ENCODE assay signal across 19 cellular contexts in the genomic region with DNA sequence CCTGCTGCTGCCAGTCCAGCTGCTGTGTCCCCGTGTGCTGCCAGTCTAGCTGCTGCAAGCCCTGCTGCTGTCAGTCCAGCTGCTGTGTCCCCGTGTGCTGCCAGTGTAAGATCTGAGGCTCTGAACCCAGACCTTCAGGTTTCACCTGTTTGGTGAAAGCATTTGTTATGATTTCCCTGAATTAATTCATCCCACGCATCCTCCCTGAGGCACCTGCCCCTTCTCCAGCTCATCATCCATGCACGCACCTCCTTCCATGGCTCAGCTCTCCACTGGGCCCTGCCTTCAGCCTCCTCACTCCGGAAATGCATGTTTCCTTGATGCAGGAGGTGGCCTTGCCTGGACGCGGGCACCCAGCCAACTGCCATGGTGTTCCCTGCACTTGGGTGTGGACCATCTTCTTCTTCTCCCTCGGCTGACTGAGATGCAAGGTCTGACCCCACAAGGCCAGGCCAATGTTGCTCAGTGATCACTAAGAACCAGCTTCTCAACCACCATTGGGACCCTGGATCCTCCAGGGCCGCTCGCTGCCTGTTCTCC. TPM values are rescaled to one million over a fixed set of nuclear protein-coding genes. Genes with fewer than 3 reads are reported as not detected.
DNase-seq lines count a peak whose midpoint lies in the region; ATAC-seq and TF ChIP-seq lines count a peak whose summit lies in the region.
"Had no signal": no experiment of that assay in that cellular context is flagged by ENCODE, and none has a peak within 500 bp of the region (broad histone marks: within the 10 kb centered on the region; RNA-seq: fewer than 3 reads in every experiment).

No MANE protein-coding gene starts in this region.

- H3K9ac ChIP-seq in BLaER1 treated with 17β-estradiol and CSF1 and Interleukin-3, amounts not matched to agents 10 nM and 100 nM: no peak overlapping the region
- H3K9ac ChIP-seq in parathyroid adenoma: no peak overlapping the region
- H3K9ac ChIP-seq: KMS-11 had no signal

- no peak overlapping the region for H3K27ac Mint-ChIP-seq in effector memory CD8-positive, alpha-beta T cell
- H3K27ac Mint-ChIP-seq: CD4-positive, alpha-beta T cell; HFFc6 had no signal

- H2AFZ ChIP-seq in parathyroid adenoma: peak overlapping the region; percentile 38

- H3K4me2 ChIP-seq in BLaER1 treated with 17β-estradiol and CSF1 and Interleukin-3, amounts not matched to agents 10 nM and 100 nM: peak overlapping the region in 9 of 11 experiments; percentile 7 to 57 (median 40); a peak in 16 of 22 replicates
- no peak overlapping the region for H3K4me2 ChIP-seq in parathyroid adenoma (ENCODE audit: low read length)
- H3K4me2 ChIP-seq: KMS-11 had no signal

- no peaks in the 10 kb centered on the region for H3K36me3 Mint-ChIP-seq in effector memory CD8-positive, alpha-beta T cell (ENCODE audit: insufficient read depth)
- no peaks in the 10 kb centered on the region for H3K36me3 Mint-ChIP-seq in activated T-cell treated with anti-CD3 and anti-CD28 coated beads, Interleukin-2, amount 50 U/mL, for 4 hours (ENCODE audit: insufficient read depth)

- no peak overlapping the region for H3K4me3 Mint-ChIP-seq in effector memory CD8-positive, alpha-beta T cell
- H3K4me3 Mint-ChIP-seq in activated T-cell treated with anti-CD3 and anti-CD28 coated beads, Interleukin-2, amount 50 U/mL, for 4 hours: no peak overlapping the region
- H3K4me3 Mint-ChIP-seq: CD4-positive, alpha-beta T cell; HFFc6 had no signal

- no peaks in the 10 kb centered on the region for H3K9me3 Mint-ChIP-seq in effector memory CD8-positive, alpha-beta T cell
- H3K9me3 Mint-ChIP-seq in activated T-cell treated with anti-CD3 and anti-CD28 coated beads, Interleukin-2, amount 50 U/mL, for 4 hours: no peaks in the 10 kb centered on the region
- H3K9me3 Mint-ChIP-seq: CD4-positive, alpha-beta T cell; HFFc6 had no signal

- no peak for TF ChIP-seq CTCF in epithelial cell of esophagus (IDR thresholded peaks at IDR 0.05; ENCODE audit: insufficient read depth, low read depth, low read length, missing control alignments)
- no peak for TF ChIP-seq CTCF in parathyroid adenoma (IDR thresholded peaks at IDR 0.05)

- peaks cover 10 to 21% (median 15%) of the 10 kb centered on the region in 10 experiments; a peak in 19 of 20 replicates for H3K4me1 ChIP-seq in BLaER1 treated with 17β-estradiol and CSF1 and Interleukin-3, amounts not matched to agents 10 nM and 100 nM
- H3K4me1 ChIP-seq in parathyroid adenoma: no peaks in the 10 kb centered on the region

- no peak overlapping the region for H3K27ac ChIP-seq in BLaER1 treated with 17β-estradiol and CSF1 and Interleukin-3, amounts not matched to agents 10 nM and 100 nM
- peak overlapping the region; percentile 2 for H3K27ac ChIP-seq in parathyroid adenoma
- H3K27ac ChIP-seq: KMS-11 had no signal

- H3K4me3 ChIP-seq in BLaER1 treated with 17β-estradiol and CSF1 and Interleukin-3, amounts not matched to agents 10 nM and 100 nM: no peak overlapping the region
- H3K4me3 ChIP-seq in H7 (ENCODE audit: insufficient read depth, low read depth, low read length) (no peak overlapping the region), epithelial cell of esophagus (ENCODE audit: low read length) (no peak overlapping the region), parathyroid adenoma (ENCODE audit: low read depth, low read length) (no peak overlapping the region)

- DNase-seq in H7 (peak; percentile 20), epithelial cell of esophagus (ENCODE audit: low read depth) (peak; percentile 80), dedifferentiated amniotic fluid mesenchymal stem cell (ENCODE audit: extremely low spot score) (no peak)
- no peak for DNase-seq in effector memory CD8-positive, alpha-beta T cell
- DNase-seq in activated T-cell treated with anti-CD3 and anti-CD28 coated beads, Interleukin-2, amount 50 U/mL, for 4 hours: no peak
- DNase-seq: CD4-positive, alpha-beta T cell; GDM1; GOT3; HFFc6; NCI-H1436 treated with DMSO at 0.1 percent for 48 hours; NCI-H2029 treated with DMSO at 0.1 percent for 48 hours; NCI-H510A; SHP77 treated with DMSO at 0.1 percent for 48 hours had no signal

- H4K20me1 ChIP-seq in BLaER1 treated with 17β-estradiol and CSF1 and Interleukin-3, amounts not matched to agents 10 nM and 100 nM: no peaks in the 10 kb centered on the region; a peak in 2 of 22 replicates

- peaks cover 0 to 28% (median 12%) of the 10 kb centered on the region in 11 experiments; a peak in 8 of 22 replicates for H3K27me3 ChIP-seq in BLaER1 treated with 17β-estradiol and CSF1 and Interleukin-3, amounts not matched to agents 10 nM and 100 nM
- H3K27me3 ChIP-seq in H7 (ENCODE audit: control insufficient read depth, insufficient read depth, low read length) (0 out of 2 replicates have a peak, but pooled peaks cover 1% of the 10 kb centered on the region), parathyroid adenoma (ENCODE audit: control insufficient read depth, insufficient read depth, low read length) (no peaks in the 10 kb centered on the region)

- peaks cover 0 to 2% of the 10 kb centered on the region in 2 donors for H3K4me1 Mint-ChIP-seq in effector memory CD8-positive, alpha-beta T cell (ENCODE audit: low read depth in 2 of 2)
- no peaks in the 10 kb centered on the region for H3K4me1 Mint-ChIP-seq in activated T-cell treated with anti-CD3 and anti-CD28 coated beads, Interleukin-2, amount 50 U/mL, for 4 hours (ENCODE audit: low read depth)

- no peak for ATAC-seq in effector memory CD8-positive, alpha-beta T cell (replicated peaks)
- no peak for ATAC-seq in activated T-cell treated with anti-CD3 and anti-CD28 coated beads, Interleukin-2, amount 50 U/mL, for 4 hours
- ATAC-seq: SK-N-SH treated with all-trans-retinoic acid at 6 μM for 48 hours had no signal

- H3K9me3 ChIP-seq in BLaER1 treated with 17β-estradiol and CSF1 and Interleukin-3, amounts not matched to agents 10 nM and 100 nM (replicated peaks in 1 of 11): no peaks in the 10 kb centered on the region
- H3K9me3 ChIP-seq in parathyroid adenoma (ENCODE audit: control insufficient read depth, low read length): no peaks in the 10 kb centered on the region

- peaks cover 53 to 62% of the 10 kb centered on the region in 2 donors for H3K27me3 Mint-ChIP-seq in effector memory CD8-positive, alpha-beta T cell
- H3K27me3 Mint-ChIP-seq in activated T-cell treated with anti-CD3 and anti-CD28 coated beads, Interleukin-2, amount 50 U/mL, for 4 hours (ENCODE audit: low read depth): peaks cover 44% of the 10 kb centered on the region

- no peaks in the 10 kb centered on the region for H3K79me2 ChIP-seq in parathyroid adenoma

- no peaks in the 10 kb centered on the region for H3K36me3 ChIP-seq in BLaER1 treated with 17β-estradiol and CSF1 and Interleukin-3, amounts not matched to agents 10 nM and 100 nM
- H3K36me3 ChIP-seq in H7 (replicated peaks; ENCODE audit: control insufficient read depth, insufficient read depth, low read length) (no peaks in the 10 kb centered on the region), parathyroid adenoma (ENCODE audit: control insufficient read depth, insufficient read depth, low read length) (no peaks in the 10 kb centered on the region)

RNA-seq across cellular contexts. Expression of a gene that starts 0.8 kb away (rescaled TPM):
- 0.14 TPM in 1 of 2 replicates, not detected in the other for total RNA-seq in H7 (2014; rRNA removed; shearing (Covaris generic))
- not detected for total RNA-seq in activated T-cell treated with anti-CD3 and anti-CD28 coated beads, Interleukin-2, amount 50 U/mL, for 4 hours
- total RNA-seq: A673; CD4-positive, alpha-beta T cell; HFFc6; M059J had no signal

RNA-seq across cellular contexts. Expression of a gene that starts 16.5 kb away (rescaled TPM):
- 0.92 TPM in 1 of 2 replicates, not detected in the other for total RNA-seq in H7 (2014; rRNA removed; shearing (Covaris generic))
- total RNA-seq in activated T-cell treated with anti-CD3 and anti-CD28 coated beads, Interleukin-2, amount 50 U/mL, for 4 hours: not detected
- total RNA-seq: A673; CD4-positive, alpha-beta T cell; HFFc6; M059J had no signal

RNA-seq across cellular contexts. Expression of a gene that starts 17.9 kb away (rescaled TPM):
- not detected in 2 replicates for total RNA-seq in H7 (2014; rRNA removed; shearing (Covaris generic))
- not detected for total RNA-seq in activated T-cell treated with anti-CD3 and anti-CD28 coated beads, Interleukin-2, amount 50 U/mL, for 4 hours
- total RNA-seq: A673, M059J had no signal

RNA-seq across cellular contexts. Expression of a gene that starts 28.3 kb away (rescaled TPM):
- total RNA-seq in H7 (2014; rRNA removed; shearing (Covaris generic)): not detected in 2 replicates
- not detected for total RNA-seq in activated T-cell treated with anti-CD3 and anti-CD28 coated beads, Interleukin-2, amount 50 U/mL, for 4 hours
- total RNA-seq: A673; CD4-positive, alpha-beta T cell; HFFc6; M059J had no signal

RNA-seq across cellular contexts. Expression of a gene that starts 39.1 kb away (rescaled TPM):
- total RNA-seq in H7 (2014; rRNA removed; shearing (Covaris generic)): not detected in 2 replicates
- not detected for total RNA-seq in activated T-cell treated with anti-CD3 and anti-CD28 coated beads, Interleukin-2, amount 50 U/mL, for 4 hours
- total RNA-seq: A673; CD4-positive, alpha-beta T cell; HFFc6; M059J had no signal

Comparison
In these comparisons a context has a peak if more than half of its experiments do, and no peak if none do; other contexts are left out.
1. DNase-seq: peak in H7 (single experiment) and epithelial cell of esophagus (single experiment); none in effector memory CD8-positive, alpha-beta T cell (0 of 3), dedifferentiated amniotic fluid mesenchymal stem cell (single experiment) and activated T-cell treated with anti-CD3 and anti-CD28 coated beads, Interleukin-2, amount 50 U/mL, for 4 hours (single experiment).